ENCODE assay signal across 25 cellular contexts in genomic region chr19:38907670-38908069, GRCh38. TPM values are rescaled to one million over a fixed set of nuclear protein-coding genes. Genes with fewer than 3 reads are reported as not detected.
"Had no signal": no experiment of that assay in that cellular context is flagged by ENCODE, and none has a peak within 500 bp of the region (broad histone marks: within the 10 kb centered on the region; RNA-seq: fewer than 3 reads in every experiment).

No MANE protein-coding gene starts in this region.

- H3K27me3 ChIP-seq: adrenal gland, ascending aorta, colonic mucosa, gastrocnemius medialis, upper lobe of left lung had no signal

- H3K27ac ChIP-seq: adrenal gland, ascending aorta, brain microvascular endothelial cell, colonic mucosa, dorsolateral prefrontal cortex, esophagus squamous epithelium, gastrocnemius medialis, heart left ventricle, thoracic aorta, upper lobe of left lung had no signal

- H3K9me3 ChIP-seq: adrenal gland, ascending aorta, colonic mucosa, esophagus squamous epithelium, gastrocnemius medialis, heart left ventricle, thoracic aorta, upper lobe of left lung had no signal

- H3K27ac Mint-ChIP-seq: activated CD4-positive, alpha-beta memory T cell treated with anti-CD3 and anti-CD28 coated beads, Interleukin-2, amount 10 ng/mL, durations not matched to agents 7 days and 5 days; activated naive CD8-positive, alpha-beta T cell; memory B cell; T-helper 1 cell treated with Interleukin-12 subunit alpha and Interleukin-12 subunit beta and Interleukin-4 antibody, amounts not matched to agents 30 μg/mL and 1 μg/mL, for 36 hours had no signal

- ATAC-seq: gastrocnemius medialis, heart left ventricle, left colon, sciatic nerve had no signal

- H3K9me3 Mint-ChIP-seq: activated CD4-positive, alpha-beta memory T cell treated with anti-CD3 and anti-CD28 coated beads, Interleukin-2, amount 10 ng/mL, durations not matched to agents 7 days and 5 days; memory B cell; T-helper 1 cell treated with Interleukin-12 subunit alpha and Interleukin-12 subunit beta and Interleukin-4 antibody, amounts not matched to agents 30 μg/mL and 1 μg/mL, for 36 hours had no signal

- H3K4me3 ChIP-seq: adrenal gland, ascending aorta, colonic mucosa, dorsolateral prefrontal cortex, esophagus squamous epithelium, gastrocnemius medialis, heart left ventricle, thoracic aorta, upper lobe of left lung had no signal

- H3K36me3 ChIP-seq: colonic mucosa had no signal

- H3K4me1 ChIP-seq: adrenal gland, ascending aorta, colonic mucosa, gastrocnemius medialis, heart left ventricle, upper lobe of left lung had no signal

- H3K4me3 Mint-ChIP-seq: activated CD4-positive, alpha-beta memory T cell treated with anti-CD3 and anti-CD28 coated beads, Interleukin-2, amount 10 ng/mL, durations not matched to agents 7 days and 5 days; activated naive CD8-positive, alpha-beta T cell; memory B cell; T-helper 1 cell treated with Interleukin-12 subunit alpha and Interleukin-12 subunit beta and Interleukin-4 antibody, amounts not matched to agents 30 μg/mL and 1 μg/mL, for 36 hours had no signal

- H3K27me3 Mint-ChIP-seq: activated CD4-positive, alpha-beta memory T cell treated with anti-CD3 and anti-CD28 coated beads, Interleukin-2, amount 10 ng/mL, durations not matched to agents 7 days and 5 days; activated naive CD8-positive, alpha-beta T cell had no signal

- DNase-seq: activated CD4-positive, alpha-beta memory T cell treated with anti-CD3 and anti-CD28 coated beads, Interleukin-2, amount 10 ng/mL, durations not matched to agents 7 days and 5 days; activated CD4-positive, alpha-beta T cell treated with anti-CD3 and anti-CD28 coated beads for 48 hours; activated CD4-positive, CD25-positive, alpha-beta regulatory T cell; activated T-cell treated with anti-CD3 and anti-CD28 coated beads, Interleukin-2, amount 50 U/mL, for 1 hour; adrenal gland; brain microvascular endothelial cell; caudate nucleus; colonic mucosa; dorsolateral prefrontal cortex; esophagus squamous epithelium; gastrocnemius medialis; heart left ventricle; left colon; occipital lobe; small intestine; stimulated activated CD4-positive, alpha-beta T cell treated with anti-CD3 and anti-CD28 coated beads, Interleukin-15, amount 100 ng/mL, for 24 hours; stimulated activated naive CD4-positive, alpha-beta T cell treated with Interleukin-2 at 50 U/mL for 16 hours; upper lobe of left lung had no signal

RNA-seq across cellular contexts. Expression of gene CCER2, which starts 4.3 kb away (rescaled TPM):
- total RNA-seq: ascending aorta, colonic mucosa, SK-MEL-5, thoracic aorta had no signal
